In genomic region chr15:87496795-87497194, GRCh38 we compare ENCODE assay signal across 15 cellular contexts.
DNase-seq lines count a peak whose midpoint lies in the region; ATAC-seq and TF ChIP-seq lines count a peak whose summit lies in the region.
"Had no signal": no experiment of that assay in that cellular context is flagged by ENCODE, and none has a peak within 500 bp of the region (broad histone marks: within the 10 kb centered on the region; RNA-seq: fewer than 3 reads in every experiment).

No MANE protein-coding gene starts in this region.

- H3K9me3 ChIP-seq in left ventricle myocardium inferior (replicated peaks) (no peaks in the 10 kb centered on the region), skeletal muscle tissue (ENCODE audit: control insufficient read depth in 3 of 3, low read length in 3 of 3) (no peaks in the 10 kb centered on the region)
- H3K9me3 ChIP-seq: Caco-2 had no signal

- H3K27me3 ChIP-seq in left ventricle myocardium inferior (ENCODE audit: low read depth): no peaks in the 10 kb centered on the region
- H3K27me3 ChIP-seq in skeletal muscle tissue (ENCODE audit: control insufficient read depth in 3 of 3, insufficient read depth in 3 of 3, low read length in 3 of 3): no peaks in the 10 kb centered on the region

- H3K36me3 ChIP-seq in left ventricle myocardium inferior (no peaks in the 10 kb centered on the region), skeletal muscle tissue (ENCODE audit: control insufficient read depth in 3 of 3, insufficient read depth in 3 of 3, low read length in 3 of 3) (no peaks in the 10 kb centered on the region)
- H3K36me3 ChIP-seq: HAP-1 had no signal

- peaks cover 51% of the 10 kb centered on the region for H3K4me1 ChIP-seq in left ventricle myocardium inferior
- H3K4me1 ChIP-seq in skeletal muscle tissue (ENCODE audit: control insufficient read depth in 3 of 3, insufficient read depth in 3 of 3, low read length in 3 of 3): peaks cover 5 to 19% (median 17%) of the 10 kb centered on the region in 3 donors
- H3K4me1 ChIP-seq: A549, Caco-2, HAP-1 had no signal

- no peak for DNase-seq in Right ventricle myocardium superior
- no peak for DNase-seq in left cardiac atrium
- no peak for DNase-seq in left ventricle myocardium inferior
- no peak for DNase-seq in left ventricle myocardium superior
- DNase-seq in HK-2 (ENCODE audit: unreplicated experiment): no peak
- DNase-seq: AML-193; Caco-2; CD4-positive, alpha-beta T cell; GM23248 had no signal

- H3K4me3 ChIP-seq in left ventricle myocardium inferior (peak overlapping the region; percentile 46), skeletal muscle tissue (ENCODE audit: low read length in 3 of 3) (no peak overlapping the region)
- H3K4me3 ChIP-seq: A549, GM23248, HAP-1 had no signal

- intact Hi-C loops in Right ventricle myocardium superior (cut with DNase I): no loop called here
- intact Hi-C loops in left cardiac atrium (cut with DNase I): no loop called here
- intact Hi-C loops in left ventricle myocardium inferior (cut with micrococcal nuclease): no loop called here
- intact Hi-C loops in left ventricle myocardium superior (cut with micrococcal nuclease): no loop called here

- H3K9ac ChIP-seq in skeletal muscle tissue (ENCODE audit: low read depth in 1 of 3, low read length in 3 of 3): peak overlapping the region in 1 of 3 donors; percentile 60
- H3K9ac ChIP-seq: GM23248 had no signal

- ATAC-seq in Right ventricle myocardium superior (ENCODE audit: poor library complexity) (peak; percentile 21), left cardiac atrium (no peak), left ventricle myocardium superior (no peak), HG03196 (IDR thresholded peaks at IDR 0.05; ENCODE audit: unreplicated experiment) (no peak)
- ATAC-seq: A549 had no signal

- TF ChIP-seq CTCF in left ventricle myocardium inferior (IDR thresholded peaks at IDR 0.05; ENCODE audit: borderline replicate concordance): no peak

- H3K27ac ChIP-seq in left ventricle myocardium inferior (replicated peaks) (peak overlapping the region; percentile 74), skeletal muscle tissue (ENCODE audit: low read depth, low read length) (peak overlapping the region; percentile 90)
- H3K27ac ChIP-seq: 22Rv1, A549, C4-2B, GM23248 had no signal
